Comparison of ENCODE assay signal across 1 cellular context in genomic region chr1:26827663-26828062, GRCh38.
TF ChIP-seq lines count a peak whose summit lies in the region.

No MANE protein-coding gene starts in this region.

TF ChIP-seq in endothelial cell of umbilical vein, 7 proteins besides CTCF, POLR2A, EP300 and RAD21:
- TF ChIP-seq EZH2 (IDR thresholded peaks at IDR 0.05; ENCODE audit: borderline replicate concordance, low read depth, low read length, severe bottlenecking) = no peak
